ENCODE assay signal across 8 cellular contexts in genomic region chr4:38902695-38903094, GRCh38. TPM values are rescaled to one million over a fixed set of nuclear protein-coding genes. Genes with fewer than 3 reads are reported as not detected.
DNase-seq lines count a peak whose midpoint lies in the region; ATAC-seq and TF ChIP-seq lines count a peak whose summit lies in the region.

No MANE protein-coding gene starts in this region.

- H3K79me2 ChIP-seq in mesendoderm (ENCODE audit: control insufficient read depth, insufficient read depth, low read length) = no peaks in the 10 kb centered on the region

- no peak overlapping the region for H4K8ac ChIP-seq in mesendoderm (ENCODE audit: low read depth, low read length)

- H3K56ac ChIP-seq in mesendoderm (ENCODE audit: low read length) = no peak overlapping the region

- TF ChIP-seq CTCF in AG10803 (conservative IDR thresholded peaks at IDR 0.05; ENCODE audit: low read length) = peak; percentile 27; the same call in 1 of the 2 replicates
- TF ChIP-seq CTCF in cardiac fibroblast (IDR thresholded peaks at IDR 0.05; ENCODE audit: low read depth, low read length) = no peak

- no peak overlapping the region for H4K5ac ChIP-seq in mesendoderm (ENCODE audit: low read length)

- no peak overlapping the region for H2BK120ac ChIP-seq in mesendoderm (ENCODE audit: low read depth, low read length)

- no peak overlapping the region for H3K27ac ChIP-seq in mesendoderm (ENCODE audit: low read depth, low read length)

- H3K36me3 ChIP-seq in mesendoderm (ENCODE audit: control insufficient read depth, insufficient read depth, low read length) = peaks cover 1% of the 10 kb centered on the region

- H2AK5ac ChIP-seq in mesendoderm (ENCODE audit: low read length) = no peak overlapping the region

- ATAC-seq in GM18520 (IDR thresholded peaks at IDR 0.05; ENCODE audit: unreplicated experiment) (peak; percentile 40), HG02840 (IDR thresholded peaks at IDR 0.05; ENCODE audit: low FRiP score, unreplicated experiment) (no peak)

- no peaks in the 10 kb centered on the region for H3K79me1 ChIP-seq in mesendoderm (ENCODE audit: low read length)

- H2BK5ac ChIP-seq in mesendoderm (ENCODE audit: low read length) = no peak overlapping the region

- H3K9ac ChIP-seq in mesendoderm (ENCODE audit: low read length) = no peak overlapping the region

- DNase-seq in AG10803 (ENCODE audit: low read depth) (peak; percentile 12), NCI-H345 treated with DMSO at 0.1 percent for 48 hours (lab: John Stamatoyannopoulos, UW; ENCODE audit: unreplicated experiment) (peak; percentile 7), cardiac fibroblast (ENCODE audit: low read depth in 2 of 2) (peak; percentile 23 to 47), mesendoderm (peak; percentile 13), T1000 (lab: John Stamatoyannopoulos, UW) (no peak), dedifferentiated amniotic fluid mesenchymal stem cell (ENCODE audit: extremely low spot score) (no peak)

- H3K4me2 ChIP-seq in mesendoderm (ENCODE audit: low read length) = no peak overlapping the region

- no peaks in the 10 kb centered on the region for H3K27me3 ChIP-seq in mesendoderm (ENCODE audit: insufficient read depth, low read length, poor library complexity)

- no peaks in the 10 kb centered on the region for H3K4me1 ChIP-seq in mesendoderm (ENCODE audit: control insufficient read depth, low read depth, low read length)

- no peak overlapping the region for H3K23ac ChIP-seq in mesendoderm (ENCODE audit: low read length)

- H3K4me3 ChIP-seq in AG10803 (ENCODE audit: low read length) (no peak overlapping the region), cardiac fibroblast (replicated peaks in 1 of 2; ENCODE audit: low read depth in 2 of 2, low read length in 2 of 2) (no peak overlapping the region), mesendoderm (ENCODE audit: low read length) (no peak overlapping the region)

- H3K18ac ChIP-seq in mesendoderm (ENCODE audit: low read length) = no peak overlapping the region

- no peak overlapping the region for H3K4ac ChIP-seq in mesendoderm (ENCODE audit: low read depth, low read length)

- H2BK15ac ChIP-seq in mesendoderm (replicated peaks; ENCODE audit: low read depth) = no peak overlapping the region

RNA-seq across cellular contexts. Expression of gene FAM114A1, which starts 35.1 kb away (rescaled TPM):
- 8.0 TPM for polyA plus RNA-seq in mesendoderm (2013, experiment 1 of 2)
- polyA plus RNA-seq in mesendoderm (2013, experiment 2 of 2) = 9.0 TPM

RNA-seq across cellular contexts. Expression of gene TLR6, which starts 46.1 kb away (rescaled TPM):
- 0.17 TPM for polyA plus RNA-seq in mesendoderm (2013, experiment 1 of 2)
- polyA plus RNA-seq in mesendoderm (2013, experiment 2 of 2) = 0.17 TPM

Comparison
In these comparisons a context has a peak if more than half of its experiments do, and no peak if none do; other contexts are left out.
1. DNase-seq: peak in AG10803 (single experiment), NCI-H345 treated with DMSO at 0.1 percent for 48 hours (single experiment), cardiac fibroblast (2 of 2) and mesendoderm (single experiment); none in T1000 (single experiment) and dedifferentiated amniotic fluid mesenchymal stem cell (single experiment).